ENCODE assay signal across 8 cellular contexts in genomic region chr17:17206149-17206912, GRCh38. TPM values are rescaled to one million over a fixed set of nuclear protein-coding genes. Genes with fewer than 3 reads are reported as not detected.
A peak's percentile ranks its signal among the peaks of the same experiment; 100 is the strongest.
DNase-seq lines count a peak whose midpoint lies in the region; ATAC-seq and TF ChIP-seq lines count a peak whose summit lies in the region.

A gene with protein sequence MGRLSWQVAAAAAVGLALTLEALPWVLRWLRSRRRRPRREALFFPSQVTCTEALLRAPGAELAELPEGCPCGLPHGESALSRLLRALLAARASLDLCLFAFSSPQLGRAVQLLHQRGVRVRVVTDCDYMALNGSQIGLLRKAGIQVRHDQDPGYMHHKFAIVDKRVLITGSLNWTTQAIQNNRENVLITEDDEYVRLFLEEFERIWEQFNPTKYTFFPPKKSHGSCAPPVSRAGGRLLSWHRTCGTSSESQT (minus strand): TSS chr17:17206333. CDS start chr17:17206286, 47 bp downstream.

- TF ChIP-seq CTCF in fibroblast of mammary gland (conservative IDR thresholded peaks at IDR 0.05; ENCODE audit: control insufficient read depth, insufficient read depth, low read depth, low read length) (no peak), prostate gland (IDR thresholded peaks at IDR 0.05) (peak in 1 of 4 experiments; percentile 5)

- peak within 1 kb of the TSS; percentile 92 to 97 (median 93) for H3K27ac Mint-ChIP-seq in IgD-negative memory B cell

- peak; percentile 30 for TF ChIP-seq POLR2A in prostate gland (IDR thresholded peaks at IDR 0.05)

- peak within 1 kb of the TSS; percentile 47 to 95 (median 86); a peak in 21 of 22 replicates for H3K27ac ChIP-seq in BLaER1 treated with 17β-estradiol and CSF1 and Interleukin-3, amounts not matched to agents 10 nM and 100 nM
- peak within 1 kb of the TSS; percentile 86 to 90 for H3K27ac ChIP-seq in prostate gland
- H3K27ac ChIP-seq in urinary bladder (ENCODE audit: low read depth): peak within 1 kb of the TSS; percentile 89

- peak; percentile 65 for ATAC-seq in GM19395 (IDR thresholded peaks at IDR 0.05; ENCODE audit: unreplicated experiment)

- peak within 1 kb of the TSS; percentile 88 to 100 (median 99) for H3K4me2 ChIP-seq in BLaER1 treated with 17β-estradiol and CSF1 and Interleukin-3, amounts not matched to agents 10 nM and 100 nM

- peaks cover 30 to 51% (median 49%) of the 10 kb centered on the region in 10 experiments for H3K4me1 ChIP-seq in BLaER1 treated with 17β-estradiol and CSF1 and Interleukin-3, amounts not matched to agents 10 nM and 100 nM
- H3K4me1 ChIP-seq in prostate gland (replicated peaks) (peaks cover 16% of the 10 kb centered on the region), urinary bladder (ENCODE audit: insufficient read depth) (peaks cover 3% of the 10 kb centered on the region)

- 0 out of 22 replicates have a peak, but pooled peaks cover 0 to 4% (median 0%) of the 10 kb centered on the region in 11 experiments for H3K9me3 ChIP-seq in BLaER1 treated with 17β-estradiol and CSF1 and Interleukin-3, amounts not matched to agents 10 nM and 100 nM (replicated peaks in 1 of 11)
- H3K9me3 ChIP-seq in prostate gland: no peaks in the 10 kb centered on the region

- H3K36me3 ChIP-seq in BLaER1 treated with 17β-estradiol and CSF1 and Interleukin-3, amounts not matched to agents 10 nM and 100 nM: peaks cover 22 to 45% (median 29%) of the 10 kb centered on the region in 11 experiments
- H3K36me3 ChIP-seq in prostate gland: no peaks in the 10 kb centered on the region
- H3K36me3 ChIP-seq in urinary bladder (ENCODE audit: insufficient read depth): no peaks in the 10 kb centered on the region

- H3K27me3 ChIP-seq in BLaER1 treated with 17β-estradiol and CSF1 and Interleukin-3, amounts not matched to agents 10 nM and 100 nM: no peaks in the 10 kb centered on the region
- no peaks in the 10 kb centered on the region for H3K27me3 ChIP-seq in prostate gland (replicated peaks; ENCODE audit: insufficient read depth)

- H3K27me3 Mint-ChIP-seq in IgD-negative memory B cell: no peaks in the 10 kb centered on the region

- peak within 1 kb of the TSS; percentile 88 to 95 (median 94) for H3K4me3 Mint-ChIP-seq in IgD-negative memory B cell

- peaks cover 0 to 14% (median 14%) of the 10 kb centered on the region in 3 donors for H3K4me1 Mint-ChIP-seq in IgD-negative memory B cell

- H3K9ac ChIP-seq in BLaER1 treated with 17β-estradiol and CSF1 and Interleukin-3, amounts not matched to agents 10 nM and 100 nM: peak within 1 kb of the TSS; percentile 71 to 94 (median 83)

- H3K36me3 Mint-ChIP-seq in IgD-negative memory B cell: peaks cover 2% of the 10 kb centered on the region

- peaks cover 11 to 40% (median 28%) of the 10 kb centered on the region in 11 experiments; a peak in 17 of 22 replicates for H4K20me1 ChIP-seq in BLaER1 treated with 17β-estradiol and CSF1 and Interleukin-3, amounts not matched to agents 10 nM and 100 nM

- H3K4me3 ChIP-seq in BLaER1 treated with 17β-estradiol and CSF1 and Interleukin-3, amounts not matched to agents 10 nM and 100 nM: peak within 1 kb of the TSS; percentile 63 to 80 (median 72)
- peak within 1 kb of the TSS; percentile 52 for H3K4me3 ChIP-seq in fibroblast of mammary gland (ENCODE audit: control insufficient read depth, low read depth, low read length)
- peak within 1 kb of the TSS; percentile 42 to 45 for H3K4me3 ChIP-seq in prostate gland
- peak within 1 kb of the TSS; percentile 45 for H3K4me3 ChIP-seq in urinary bladder (ENCODE audit: low read depth, low read length)

- no peaks in the 10 kb centered on the region for H3K9me3 Mint-ChIP-seq in IgD-negative memory B cell

- DNase-seq in RKO (ENCODE audit: low spot score): peak; percentile 83
- peak; percentile 94 to 96 for DNase-seq in activated T-cell treated with anti-CD3 and anti-CD28 coated beads, Interleukin-2, amount 50 U/mL, for 48 hours
- DNase-seq in fibroblast of mammary gland (ENCODE audit: low read depth): peak; percentile 68
- DNase-seq in prostate gland (ENCODE audit: low spot score): peak; percentile 74

- intact Hi-C loops in prostate gland (cut with DNase I): loop anchor here (5.0 kb wide), 1 partner anchor 54 kb away; no protein-coding TSS in a partner anchor

- WGBS in prostate gland: 14% methylated on average over 61 of the region's 77 CpGs
- WGBS in urinary bladder: 22% methylated on average over 77 of the region's 77 CpGs

RNA-seq across cellular contexts. Expression of the gene that starts here (rescaled TPM):
- polyA plus RNA-seq in IgD-negative memory B cell (5.8 TPM), urinary bladder (5.1 TPM)
- total RNA-seq in prostate gland (10 to 100 TPM in 1 of 2 donors, 1 to 10 TPM in 1; 9.5 to 26.4 TPM), urinary bladder (2.8 TPM)

Comparison
In these comparisons a context has a peak if more than half of its experiments do, and no peak if none do; other contexts are left out.
1. Peak in every context shown above with its lines: DNase-seq, ATAC-seq, H3K4me3 ChIP-seq and H3K27ac ChIP-seq.